In the genomic region with DNA sequence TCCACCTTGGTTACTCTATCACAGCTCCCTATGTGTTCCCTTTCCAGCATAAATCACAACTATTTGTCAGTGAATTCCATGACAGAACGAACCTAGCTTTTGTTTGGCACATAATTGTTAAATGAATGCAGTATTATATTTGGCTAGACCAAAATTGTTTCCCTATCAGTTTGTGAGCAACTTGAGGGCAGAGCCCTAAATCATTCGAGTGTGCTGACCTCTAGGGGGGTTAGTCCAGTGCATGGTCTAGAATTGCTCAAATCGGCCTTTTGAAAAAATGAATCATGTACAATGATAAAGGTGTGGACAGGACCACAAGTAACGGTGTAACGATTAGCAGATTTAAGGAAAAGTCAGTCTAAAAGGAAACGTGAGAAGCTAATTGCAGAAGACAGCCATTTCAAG, we compare ENCODE assay signal across 8 cellular contexts. TPM values are rescaled to one million over a fixed set of nuclear protein-coding genes. Genes with fewer than 3 reads are reported as not detected.
DNase-seq lines count a peak whose midpoint lies in the region; ATAC-seq and TF ChIP-seq lines count a peak whose summit lies in the region.

No MANE protein-coding gene starts in this region.

- 65% methylated on average over 6 of the region's 6 CpGs for WGBS in liver
- WGBS in thyroid gland, 2 donors: 73 to 77% methylated on average over 6 of the region's 6 CpGs

- intact Hi-C loops in thyroid gland (cut with DNase I): no loop called here

- H3K9me3 ChIP-seq in adipocyte (ENCODE audit: control insufficient read depth, low read length) (no peaks in the 10 kb centered on the region), liver (ENCODE audit: control insufficient read depth in 4 of 4, low read length in 3 of 4) (no peaks in the 10 kb centered on the region), thyroid gland (no peaks in the 10 kb centered on the region)

- H3K9ac ChIP-seq in adipocyte (ENCODE audit: low read length): peak overlapping the region; percentile 40
- no peak overlapping the region for H3K9ac ChIP-seq in liver (ENCODE audit: low read depth in 1 of 2, low read length in 2 of 2)

- H3K4me1 Mint-ChIP-seq in activated T-cell treated with anti-CD3 and anti-CD28 coated beads, Interleukin-2, amount 50 U/mL, for 24 hours (ENCODE audit: low read depth): peaks cover 39% of the 10 kb centered on the region

- no peak for DNase-seq in activated T-cell treated with anti-CD3 and anti-CD28 coated beads, Interleukin-2, amount 50 U/mL, for 24 hours
- DNase-seq in activated T-cell treated with anti-CD3 and anti-CD28 coated beads for 4 hours: no peak
- no peak for DNase-seq in adipocyte (ENCODE audit: low read depth)
- DNase-seq in thyroid gland: no peak

- no peaks in the 10 kb centered on the region for H3K36me3 ChIP-seq in adipocyte (ENCODE audit: control insufficient read depth, insufficient read depth, low read length, severe bottlenecking)
- H3K36me3 ChIP-seq in liver (ENCODE audit: control insufficient read depth in 4 of 4, insufficient read depth in 3 of 4, low read depth in 1 of 4, low read length in 3 of 4): no peaks in the 10 kb centered on the region
- no peaks in the 10 kb centered on the region for H3K36me3 ChIP-seq in thyroid gland

- ATAC-seq in GM19023 (IDR thresholded peaks at IDR 0.05; ENCODE audit: unreplicated experiment): no peak
- no peak for ATAC-seq in HG03139 (IDR thresholded peaks at IDR 0.05; ENCODE audit: unreplicated experiment)
- no peak for ATAC-seq in HG02798 (IDR thresholded peaks at IDR 0.05; ENCODE audit: poor library complexity, unreplicated experiment)

- H3K4me3 ChIP-seq in adipocyte (ENCODE audit: low read length) (peak overlapping the region; percentile 99), liver (ENCODE audit: low read depth in 1 of 3, low read length in 3 of 3) (peak overlapping the region; percentile 27 to 78 (median 60)), thyroid gland (replicated peaks in 1 of 3) (peak overlapping the region in 1 of 3 donors; percentile 80)

- H3K27me3 Mint-ChIP-seq in activated T-cell treated with anti-CD3 and anti-CD28 coated beads, Interleukin-2, amount 50 U/mL, for 24 hours: peaks cover 11% of the 10 kb centered on the region

- H3K27me3 ChIP-seq in adipocyte (replicated peaks; ENCODE audit: control insufficient read depth, insufficient read depth, low read length) (no peaks in the 10 kb centered on the region), liver (ENCODE audit: control insufficient read depth in 4 of 4, insufficient read depth in 4 of 4, low read length in 3 of 4) (no peaks in the 10 kb centered on the region), thyroid gland (no peaks in the 10 kb centered on the region)

- H3K9me3 Mint-ChIP-seq in activated T-cell treated with anti-CD3 and anti-CD28 coated beads, Interleukin-2, amount 50 U/mL, for 24 hours: peaks cover 10% of the 10 kb centered on the region

- TF ChIP-seq CTCF in liver (IDR thresholded peaks at IDR 0.05; ENCODE audit: low read depth, low read length, missing input control) (no peak), thyroid gland (IDR thresholded peaks at IDR 0.05) (no peak)

- H3K4me3 Mint-ChIP-seq in activated T-cell treated with anti-CD3 and anti-CD28 coated beads, Interleukin-2, amount 50 U/mL, for 24 hours: peak overlapping the region; percentile 92

- H3K36me3 Mint-ChIP-seq in activated T-cell treated with anti-CD3 and anti-CD28 coated beads, Interleukin-2, amount 50 U/mL, for 24 hours (ENCODE audit: low read depth): peaks cover 29% of the 10 kb centered on the region

- peak overlapping the region; percentile 95 for H3K27ac Mint-ChIP-seq in activated T-cell treated with anti-CD3 and anti-CD28 coated beads, Interleukin-2, amount 50 U/mL, for 24 hours

- H3K4me1 ChIP-seq in adipocyte (ENCODE audit: control insufficient read depth, insufficient read depth, low read length) (peaks cover 39% of the 10 kb centered on the region), liver (ENCODE audit: control insufficient read depth in 4 of 4, insufficient read depth in 4 of 4, low read length in 3 of 4) (peaks cover 2 to 21% (median 7%) of the 10 kb centered on the region in 4 donors), thyroid gland (peaks cover 22 to 30% of the 10 kb centered on the region in 2 donors)

- TF ChIP-seq RAD21 in liver (IDR thresholded peaks at IDR 0.05): no peak

- H3K27ac ChIP-seq in liver (ENCODE audit: low read depth in 1 of 2, low read length in 2 of 2): peak overlapping the region; percentile 98 to 99
- H3K27ac ChIP-seq in thyroid gland: peak overlapping the region in 2 of 3 donors; percentile 80 to 86

- no peak for TF ChIP-seq POLR2A in thyroid gland (IDR thresholded peaks at IDR 0.05)

TF ChIP-seq in liver, 16 proteins besides CTCF, POLR2A, EP300 and RAD21:
- TF ChIP-seq ZBTB33 (IDR thresholded peaks at IDR 0.05) (no peak), FOXA2 (IDR thresholded peaks at IDR 0.05) (no peak), EGR1 (IDR thresholded peaks at IDR 0.05; ENCODE audit: low read depth in 2 of 2) (no peak), REST (IDR thresholded peaks at IDR 0.05) (no peak), GABPA (IDR thresholded peaks at IDR 0.05 in 1 of 2, conservative IDR thresholded peaks at IDR 0.05 in 1 of 2) (no peak)
- TF ChIP-seq, protein P1, sequence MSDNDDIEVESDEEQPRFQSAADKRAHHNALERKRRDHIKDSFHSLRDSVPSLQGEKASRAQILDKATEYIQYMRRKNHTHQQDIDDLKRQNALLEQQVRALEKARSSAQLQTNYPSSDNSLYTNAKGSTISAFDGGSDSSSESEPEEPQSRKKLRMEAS (IDR thresholded peaks at IDR 0.05): no peak

RNA-seq across cellular contexts. Expression of gene NRBF2, which starts 0.5 kb away (rescaled TPM):
- 10 to 100 TPM; 13.7 to 26.0 TPM for total RNA-seq in liver
- 10 to 100 TPM; 18.6 to 31.8 TPM for polyA plus RNA-seq in liver
- total RNA-seq in thyroid gland: 10 to 100 TPM in 3 of 4 donors, 1 to 10 TPM in 1; 9.3 to 25.8 (median 15.2) TPM
